9 cellular contexts compared by ENCODE assay signal in the genomic region with DNA sequence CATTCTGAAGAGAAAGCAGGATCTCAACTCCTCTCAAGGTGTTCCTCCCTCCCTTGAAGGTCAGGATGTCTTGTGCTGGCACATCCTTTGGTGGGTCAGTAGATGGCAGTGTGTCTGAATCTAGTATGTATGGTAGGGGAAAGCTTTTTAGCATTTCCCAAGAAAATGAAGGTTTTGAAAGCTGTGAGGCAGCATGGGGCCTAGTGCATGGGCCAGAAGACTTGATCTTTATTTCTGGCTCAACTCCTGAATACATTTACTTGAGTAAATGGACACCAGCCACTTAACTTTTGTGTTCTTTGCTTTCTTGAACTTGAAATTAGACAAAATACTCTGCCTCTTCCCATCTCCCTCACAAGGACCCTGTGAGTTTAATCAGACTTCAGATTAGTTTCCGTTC.
A peak's percentile ranks its signal among the peaks of the same experiment; 100 is the strongest.
DNase-seq lines count a peak whose midpoint lies in the region; ATAC-seq, FAIRE-seq and TF ChIP-seq lines count a peak whose summit lies in the region.
"Had no signal": no experiment of that assay in that cellular context is flagged by ENCODE, and none has a peak within 500 bp of the region (broad histone marks: within the 10 kb centered on the region; RNA-seq: fewer than 3 reads in every experiment).

No MANE protein-coding gene starts in this region.

- H3K4me2 ChIP-seq in astrocyte (ENCODE audit: low read length): no peak overlapping the region

- H3K36me3 ChIP-seq in astrocyte (ENCODE audit: insufficient read depth, low read length) (no peaks in the 10 kb centered on the region), small intestine (ENCODE audit: control insufficient read depth in 2 of 2, insufficient read depth in 2 of 2, low read length in 2 of 2) (no peaks in the 10 kb centered on the region)

- no peak overlapping the region for H2AFZ ChIP-seq in astrocyte (ENCODE audit: low read depth, low read length)

- peak; percentile 85 for FAIRE-seq in astrocyte (lab: Jason Lieb, UNC)
- FAIRE-seq in small intestine (lab: Jason Lieb, UNC): no peak
- FAIRE-seq: colon had no signal

- H3K9me3 Mint-ChIP-seq in astrocyte (ENCODE audit: unreplicated experiment): no peaks in the 10 kb centered on the region

- TF ChIP-seq CTCF in astrocyte (IDR thresholded peaks at IDR 0.05; ENCODE audit: insufficient read depth, low read depth, low read length): peak; percentile 73

- no peaks in the 10 kb centered on the region for H3K27me3 ChIP-seq in astrocyte (ENCODE audit: insufficient read depth, low read length)
- H3K27me3 ChIP-seq in small intestine (ENCODE audit: control insufficient read depth in 2 of 2, insufficient read depth in 2 of 2, low read length in 2 of 2): no peaks in the 10 kb centered on the region

- H3K4me1 Mint-ChIP-seq in astrocyte (ENCODE audit: low read depth, unreplicated experiment): no peaks in the 10 kb centered on the region

- H3K4me1 ChIP-seq in astrocyte (ENCODE audit: insufficient read depth, low read length) (no peaks in the 10 kb centered on the region), small intestine (ENCODE audit: control insufficient read depth in 2 of 2, insufficient read depth in 1 of 2, low read depth in 1 of 2, low read length in 1 of 2) (peaks cover 0 to 3% of the 10 kb centered on the region in 2 donors)

- H4K20me1 ChIP-seq in astrocyte (ENCODE audit: insufficient read depth, low read length): no peaks in the 10 kb centered on the region

- no peaks in the 10 kb centered on the region for H3K36me3 Mint-ChIP-seq in astrocyte (ENCODE audit: low read depth, unreplicated experiment)

- peak; percentile 39 for DNase-seq in ELF-1 (ENCODE audit: low read depth, low spot score)
- peak; percentile 7 for DNase-seq in HK-2 (ENCODE audit: unreplicated experiment)
- DNase-seq in SK-MEL-5 (ENCODE audit: low read depth, low spot score): peak; percentile 82
- peak; percentile 47 for DNase-seq in astrocyte (ENCODE audit: low read depth)
- DNase-seq in iPS DF 19.7 (ENCODE audit: low read depth, low spot score): peak; percentile 56
- DNase-seq in small intestine: peak; percentile 35
- no peak for DNase-seq in effector CD8-positive, alpha-beta T cell (lab: John Stamatoyannopoulos, UW)

- H3K27me3 Mint-ChIP-seq in astrocyte (ENCODE audit: low read depth, unreplicated experiment): no peaks in the 10 kb centered on the region

- 55 to 95% (median 71%) methylated on average over 1 of the region's 1 CpG for WGBS in small intestine, 3 donors

- peak; percentile 84 for ATAC-seq in GM21423 (IDR thresholded peaks at IDR 0.05; ENCODE audit: unreplicated experiment)

- H3K79me2 ChIP-seq in astrocyte (ENCODE audit: insufficient read depth, low read length): no peaks in the 10 kb centered on the region

- no peak overlapping the region for H3K4me3 Mint-ChIP-seq in astrocyte (ENCODE audit: unreplicated experiment)

- no peak overlapping the region for H3K27ac ChIP-seq in astrocyte (ENCODE audit: low read depth, low read length)
- no peak overlapping the region for H3K27ac ChIP-seq in small intestine (ENCODE audit: low read depth in 1 of 2, low read length in 1 of 2)

- in situ Hi-C loops in SK-MEL-5 (cut with HindIII; ENCODE audit: low pct_unique_long_range_greater_than_20kb, low sequenced_read_pairs): no loop called here

- no peaks in the 10 kb centered on the region for H3K9me3 ChIP-seq in astrocyte (ENCODE audit: insufficient read depth, low read depth, low read length)
- H3K9me3 ChIP-seq in small intestine (ENCODE audit: control insufficient read depth, low read depth): no peaks in the 10 kb centered on the region

- H3K4me3 ChIP-seq in astrocyte (ENCODE audit: insufficient read depth, low read depth, low read length) (no peak overlapping the region), small intestine (ENCODE audit: low read depth in 1 of 2, low read length in 2 of 2) (no peak overlapping the region)

- H3K9ac ChIP-seq in astrocyte (ENCODE audit: low read length): no peak overlapping the region

- H3K27ac Mint-ChIP-seq in astrocyte (ENCODE audit: unreplicated experiment): no peak overlapping the region
